2 cellular contexts compared by ENCODE assay signal in the genomic region with DNA sequence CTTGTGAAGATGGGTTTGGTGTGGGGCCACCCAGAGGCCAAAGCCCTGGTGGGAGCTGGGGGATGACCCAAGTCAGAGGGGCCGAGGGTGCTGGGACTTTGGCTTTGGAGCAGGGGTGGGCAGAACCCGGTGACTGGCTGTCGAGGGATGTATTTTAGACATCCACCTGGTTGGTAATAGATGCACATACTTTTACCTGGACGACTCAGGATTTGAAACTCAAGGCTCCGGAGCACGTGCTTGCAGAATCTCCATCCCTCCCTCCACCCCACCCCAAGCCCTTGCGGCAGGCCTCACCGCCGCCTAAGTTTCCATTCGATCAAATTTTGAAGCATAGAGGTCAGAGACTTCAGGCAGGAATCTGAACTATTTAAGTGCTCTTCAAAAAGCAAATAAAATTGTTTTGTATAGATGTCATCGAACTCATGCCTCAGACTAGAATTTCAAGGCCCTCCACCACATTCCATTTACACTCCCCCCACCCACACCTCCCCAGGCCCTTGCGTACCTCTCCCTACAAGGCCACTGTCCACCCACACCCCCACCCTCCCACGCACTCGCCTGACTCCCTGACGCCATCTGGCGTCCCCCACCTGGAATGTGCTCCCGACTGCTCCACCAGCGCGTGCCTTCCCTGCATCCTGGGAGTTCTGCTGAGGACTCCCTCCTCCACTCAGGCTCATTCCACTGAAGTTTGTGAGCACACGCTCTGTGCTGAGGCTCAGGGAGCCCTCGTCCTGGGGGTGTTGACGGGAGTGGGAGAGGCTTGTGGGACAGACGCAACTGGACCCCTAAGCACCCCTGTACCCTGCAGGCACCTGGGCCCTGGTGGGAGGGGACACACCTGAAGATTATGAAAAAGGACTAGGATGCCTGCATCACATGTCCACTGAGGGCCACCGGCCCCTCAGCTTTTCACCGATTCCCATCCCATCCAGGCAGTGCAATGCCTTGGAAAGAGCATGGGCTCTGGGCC.
TF ChIP-seq lines count a peak whose summit lies in the region.

No MANE protein-coding gene starts in this region.

TF ChIP-seq in IMR-90, 13 proteins besides CTCF, POLR2A, EP300 and RAD21:
- peak; percentile 49 for TF ChIP-seq NFE2L2 (IDR thresholded peaks at IDR 0.05; ENCODE audit: low read depth, low read length)
- TF ChIP-seq, protein P1, sequence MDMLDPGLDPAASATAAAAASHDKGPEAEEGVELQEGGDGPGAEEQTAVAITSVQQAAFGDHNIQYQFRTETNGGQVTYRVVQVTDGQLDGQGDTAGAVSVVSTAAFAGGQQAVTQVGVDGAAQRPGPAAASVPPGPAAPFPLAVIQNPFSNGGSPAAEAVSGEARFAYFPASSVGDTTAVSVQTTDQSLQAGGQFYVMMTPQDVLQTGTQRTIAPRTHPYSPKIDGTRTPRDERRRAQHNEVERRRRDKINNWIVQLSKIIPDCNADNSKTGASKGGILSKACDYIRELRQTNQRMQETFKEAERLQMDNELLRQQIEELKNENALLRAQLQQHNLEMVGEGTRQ (IDR thresholded peaks at IDR 0.05; ENCODE audit: low read depth, low read length): peak; percentile 33; the same call in 1 of the 2 replicates
- no peak for TF ChIP-seq RFX5 (IDR thresholded peaks at IDR 0.05; ENCODE audit: low read depth, low read length)
- TF ChIP-seq BHLHE40 (IDR thresholded peaks at IDR 0.05; ENCODE audit: low read depth, low read length): peak; percentile 98
- no peak for TF ChIP-seq RCOR1 (IDR thresholded peaks at IDR 0.05; ENCODE audit: insufficient replicate concordance, low read length)
- TF ChIP-seq MXI1 (IDR thresholded peaks at IDR 0.05; ENCODE audit: borderline replicate concordance, low read depth, low read length): no peak; the same call in 1 of the 2 replicates
- peak; percentile 64 for TF ChIP-seq SMC3 (IDR thresholded peaks at IDR 0.05; ENCODE audit: low read depth, low read length)
- no peak for TF ChIP-seq CEBPB (IDR thresholded peaks at IDR 0.05; ENCODE audit: low read depth, low read length)
- TF ChIP-seq MAZ (IDR thresholded peaks at IDR 0.05; ENCODE audit: borderline replicate concordance, low read depth, low read length): peak; percentile 81; the same call in 1 of the 2 replicates
- TF ChIP-seq, protein P2, sequence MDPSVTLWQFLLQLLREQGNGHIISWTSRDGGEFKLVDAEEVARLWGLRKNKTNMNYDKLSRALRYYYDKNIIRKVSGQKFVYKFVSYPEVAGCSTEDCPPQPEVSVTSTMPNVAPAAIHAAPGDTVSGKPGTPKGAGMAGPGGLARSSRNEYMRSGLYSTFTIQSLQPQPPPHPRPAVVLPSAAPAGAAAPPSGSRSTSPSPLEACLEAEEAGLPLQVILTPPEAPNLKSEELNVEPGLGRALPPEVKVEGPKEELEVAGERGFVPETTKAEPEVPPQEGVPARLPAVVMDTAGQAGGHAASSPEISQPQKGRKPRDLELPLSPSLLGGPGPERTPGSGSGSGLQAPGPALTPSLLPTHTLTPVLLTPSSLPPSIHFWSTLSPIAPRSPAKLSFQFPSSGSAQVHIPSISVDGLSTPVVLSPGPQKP (IDR thresholded peaks at IDR 0.05; ENCODE audit: borderline replicate concordance, low read depth, low read length): no peak
- peak; percentile 56; the same call in 1 of the 2 replicates for TF ChIP-seq FOS (IDR thresholded peaks at IDR 0.05; ENCODE audit: low read depth, low read length)
- TF ChIP-seq CHD1 (IDR thresholded peaks at IDR 0.05; ENCODE audit: low read depth, low read length): 0 out of 2 replicates have a peak, but pooled peaks have one; percentile 19
- no peak for TF ChIP-seq MAFK (IDR thresholded peaks at IDR 0.05; ENCODE audit: low read depth, low read length)

TF ChIP-seq in HepG2, 621 proteins besides CTCF, POLR2A, EP300 and RAD21 (continues in another document):
- TF ChIP-seq THYN1 (CRISPR knock-in tag; IDR thresholded peaks at IDR 0.05; ENCODE audit: borderline replicate concordance, low read depth) (no peak), ZNF17 (CRISPR knock-in tag; IDR thresholded peaks at IDR 0.05) (no peak), ZNF383 (CRISPR knock-in tag; IDR thresholded peaks at IDR 0.05; ENCODE audit: borderline replicate concordance) (no peak), ZNF614 (CRISPR knock-in tag; IDR thresholded peaks at IDR 0.05; ENCODE audit: borderline replicate concordance) (no peak), DR1 (CRISPR knock-in tag; IDR thresholded peaks at IDR 0.05) (no peak), KLF11 (CRISPR knock-in tag; IDR thresholded peaks at IDR 0.05) (no peak), ZFP36 (IDR thresholded peaks at IDR 0.05; ENCODE audit: borderline replicate concordance, low read depth, low read length, partially characterized antibody) (no peak), GZF1 (CRISPR knock-in tag; IDR thresholded peaks at IDR 0.05) (no peak), IKZF4 (CRISPR knock-in tag; IDR thresholded peaks at IDR 0.05; ENCODE audit: borderline replicate concordance, low read depth, not compliant biosample characterization) (no peak), KDM5A (IDR thresholded peaks at IDR 0.05; ENCODE audit: borderline replicate concordance, low read length) (no peak), CENPX (CRISPR knock-in tag; IDR thresholded peaks at IDR 0.05) (no peak), ZNF335 (CRISPR knock-in tag; IDR thresholded peaks at IDR 0.05) (no peak), ZNF713 (CRISPR knock-in tag; IDR thresholded peaks at IDR 0.05) (no peak), PCBP1 (IDR thresholded peaks at IDR 0.05; ENCODE audit: borderline replicate concordance, low read depth, low read length) (0 out of 2 replicates have a peak, but pooled peaks have one; percentile 20), ZNF136 (CRISPR knock-in tag; IDR thresholded peaks at IDR 0.05; ENCODE audit: low read depth) (no peak), EED (CRISPR knock-in tag; IDR thresholded peaks at IDR 0.05) (no peak), ZNF234 (CRISPR knock-in tag; conservative IDR thresholded peaks at IDR 0.05) (no peak), ZNF446 (CRISPR knock-in tag; IDR thresholded peaks at IDR 0.05) (no peak), ZZZ3 (CRISPR knock-in tag; IDR thresholded peaks at IDR 0.05; ENCODE audit: borderline replicate concordance) (no peak), ZFYVE20 (CRISPR knock-in tag; IDR thresholded peaks at IDR 0.05; ENCODE audit: borderline replicate concordance, low read depth) (no peak), NR2F1 (CRISPR knock-in tag; IDR thresholded peaks at IDR 0.05) (peak in 1 of 2 experiments; percentile 76; a peak in 2 of 4 replicates)
- TF ChIP-seq, protein P3, sequence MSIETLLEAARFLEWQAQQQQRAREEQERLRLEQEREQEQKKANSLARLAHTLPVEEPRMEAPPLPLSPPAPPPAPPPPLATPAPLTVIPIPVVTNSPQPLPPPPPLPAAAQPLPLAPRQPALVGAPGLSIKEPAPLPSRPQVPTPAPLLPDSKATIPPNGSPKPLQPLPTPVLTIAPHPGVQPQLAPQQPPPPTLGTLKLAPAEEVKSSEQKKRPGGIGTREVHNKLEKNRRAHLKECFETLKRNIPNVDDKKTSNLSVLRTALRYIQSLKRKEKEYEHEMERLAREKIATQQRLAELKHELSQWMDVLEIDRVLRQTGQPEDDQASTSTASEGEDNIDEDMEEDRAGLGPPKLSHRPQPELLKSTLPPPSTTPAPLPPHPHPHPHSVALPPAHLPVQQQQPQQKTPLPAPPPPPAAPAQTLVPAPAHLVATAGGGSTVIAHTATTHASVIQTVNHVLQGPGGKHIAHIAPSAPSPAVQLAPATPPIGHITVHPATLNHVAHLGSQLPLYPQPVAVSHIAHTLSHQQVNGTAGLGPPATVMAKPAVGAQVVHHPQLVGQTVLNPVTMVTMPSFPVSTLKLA (IDR thresholded peaks at IDR 0.05): 0 out of 2 replicates have a peak, but pooled peaks have one; percentile 36
- TF ChIP-seq, protein P4, sequence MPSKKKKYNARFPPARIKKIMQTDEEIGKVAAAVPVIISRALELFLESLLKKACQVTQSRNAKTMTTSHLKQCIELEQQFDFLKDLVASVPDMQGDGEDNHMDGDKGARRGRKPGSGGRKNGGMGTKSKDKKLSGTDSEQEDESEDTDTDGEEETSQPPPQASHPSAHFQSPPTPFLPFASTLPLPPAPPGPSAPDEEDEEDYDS (CRISPR knock-in tag; IDR thresholded peaks at IDR 0.05): no peak
- TF ChIP-seq, protein P5, sequence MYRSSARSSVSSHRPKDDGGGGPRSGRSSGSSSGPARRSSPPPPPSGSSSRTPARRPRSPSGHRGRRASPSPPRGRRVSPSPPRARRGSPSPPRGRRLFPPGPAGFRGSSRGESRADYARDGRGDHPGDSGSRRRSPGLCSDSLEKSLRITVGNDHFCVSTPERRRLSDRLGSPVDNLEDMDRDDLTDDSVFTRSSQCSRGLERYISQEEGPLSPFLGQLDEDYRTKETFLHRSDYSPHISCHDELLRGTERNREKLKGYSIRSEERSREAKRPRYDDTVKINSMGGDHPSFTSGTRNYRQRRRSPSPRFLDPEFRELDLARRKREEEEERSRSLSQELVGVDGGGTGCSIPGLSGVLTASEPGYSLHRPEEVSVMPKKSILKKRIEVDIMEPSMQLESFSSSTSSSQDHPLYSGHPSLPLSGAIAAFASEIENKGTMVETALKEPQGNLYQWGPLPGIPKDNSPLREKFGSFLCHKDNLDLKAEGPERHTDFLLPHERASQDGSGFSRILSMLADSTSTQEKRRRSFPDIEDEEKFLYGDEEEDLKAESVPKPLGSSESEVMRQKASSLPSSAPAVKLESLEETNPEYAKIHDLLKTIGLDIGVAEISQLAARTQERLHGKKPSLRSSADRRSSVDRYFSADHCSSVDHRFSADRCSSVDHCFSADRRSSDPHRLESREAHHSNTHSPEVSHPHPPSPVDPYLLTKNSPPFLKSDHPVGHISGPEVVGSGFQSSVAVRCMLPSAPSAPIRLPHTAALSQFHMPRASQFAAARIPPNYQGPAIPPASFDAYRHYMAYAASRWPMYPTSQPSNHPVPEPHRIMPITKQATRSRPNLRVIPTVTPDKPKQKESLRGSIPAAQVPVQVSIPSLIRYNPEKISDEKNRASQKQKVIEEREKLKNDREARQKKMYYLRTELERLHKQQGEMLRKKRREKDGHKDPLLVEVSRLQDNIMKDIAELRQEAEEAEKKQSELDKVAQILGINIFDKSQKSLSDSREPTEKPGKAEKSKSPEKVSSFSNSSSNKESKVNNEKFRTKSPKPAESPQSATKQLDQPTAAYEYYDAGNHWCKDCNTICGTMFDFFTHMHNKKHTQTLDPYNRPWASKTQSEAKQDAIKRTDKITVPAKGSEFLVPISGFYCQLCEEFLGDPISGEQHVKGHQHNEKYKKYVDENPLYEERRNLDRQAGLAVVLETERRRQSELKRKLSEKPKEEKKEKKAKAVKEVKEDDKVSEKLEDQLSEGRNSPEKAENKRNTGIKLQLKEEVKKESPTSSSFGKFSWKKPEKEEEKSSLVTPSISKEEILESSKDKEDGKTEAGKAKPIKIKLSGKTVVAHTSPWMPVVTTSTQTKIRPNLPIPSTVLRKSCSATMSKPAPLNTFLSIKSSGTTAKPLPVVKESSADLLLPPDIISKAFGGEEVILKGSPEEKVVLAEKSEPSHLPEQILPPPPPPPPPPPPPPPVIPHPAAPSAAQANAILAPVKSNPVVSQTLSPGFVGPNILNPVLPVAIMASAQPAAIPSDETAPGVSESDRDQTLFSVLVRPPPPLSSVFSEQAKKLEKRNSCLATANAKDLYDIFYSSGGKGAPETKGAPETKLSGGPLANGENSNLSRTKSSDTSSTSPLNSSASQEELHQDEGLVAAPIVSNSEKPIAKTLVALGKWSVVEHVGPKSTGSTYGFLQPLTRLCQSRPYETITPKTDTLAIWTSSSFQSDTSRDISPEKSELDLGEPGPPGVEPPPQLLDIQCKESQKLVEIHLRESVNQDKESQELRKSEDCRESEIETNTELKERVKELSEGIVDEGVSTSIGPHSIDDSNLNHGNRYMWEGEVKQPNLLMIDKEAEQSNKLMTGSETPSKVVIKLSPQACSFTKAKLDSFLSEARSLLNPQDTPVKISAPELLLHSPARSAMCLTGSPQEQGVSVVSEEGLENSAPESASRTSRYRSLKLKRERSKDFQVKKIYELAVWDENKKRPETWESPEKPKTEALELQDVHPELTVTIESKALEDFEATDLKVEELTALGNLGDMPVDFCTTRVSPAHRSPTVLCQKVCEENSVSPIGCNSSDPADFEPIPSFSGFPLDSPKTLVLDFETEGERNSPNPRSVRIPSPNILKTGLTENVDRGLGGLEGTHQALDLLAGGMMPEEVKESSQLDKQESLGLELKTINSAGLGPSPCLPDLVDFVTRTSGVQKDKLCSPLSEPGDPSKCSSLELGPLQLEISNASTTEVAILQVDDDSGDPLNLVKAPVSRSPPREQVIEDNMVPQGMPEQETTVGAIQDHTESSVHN (CRISPR knock-in tag; IDR thresholded peaks at IDR 0.05): no peak
- TF ChIP-seq, protein P6, sequence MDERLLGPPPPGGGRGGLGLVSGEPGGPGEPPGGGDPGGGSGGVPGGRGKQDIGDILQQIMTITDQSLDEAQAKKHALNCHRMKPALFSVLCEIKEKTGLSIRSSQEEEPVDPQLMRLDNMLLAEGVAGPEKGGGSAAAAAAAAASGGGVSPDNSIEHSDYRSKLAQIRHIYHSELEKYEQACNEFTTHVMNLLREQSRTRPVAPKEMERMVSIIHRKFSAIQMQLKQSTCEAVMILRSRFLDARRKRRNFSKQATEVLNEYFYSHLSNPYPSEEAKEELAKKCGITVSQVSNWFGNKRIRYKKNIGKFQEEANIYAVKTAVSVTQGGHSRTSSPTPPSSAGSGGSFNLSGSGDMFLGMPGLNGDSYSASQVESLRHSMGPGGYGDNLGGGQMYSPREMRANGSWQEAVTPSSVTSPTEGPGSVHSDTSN (CRISPR knock-in tag; IDR thresholded peaks at IDR 0.05): no peak
- TF ChIP-seq, protein P7, sequence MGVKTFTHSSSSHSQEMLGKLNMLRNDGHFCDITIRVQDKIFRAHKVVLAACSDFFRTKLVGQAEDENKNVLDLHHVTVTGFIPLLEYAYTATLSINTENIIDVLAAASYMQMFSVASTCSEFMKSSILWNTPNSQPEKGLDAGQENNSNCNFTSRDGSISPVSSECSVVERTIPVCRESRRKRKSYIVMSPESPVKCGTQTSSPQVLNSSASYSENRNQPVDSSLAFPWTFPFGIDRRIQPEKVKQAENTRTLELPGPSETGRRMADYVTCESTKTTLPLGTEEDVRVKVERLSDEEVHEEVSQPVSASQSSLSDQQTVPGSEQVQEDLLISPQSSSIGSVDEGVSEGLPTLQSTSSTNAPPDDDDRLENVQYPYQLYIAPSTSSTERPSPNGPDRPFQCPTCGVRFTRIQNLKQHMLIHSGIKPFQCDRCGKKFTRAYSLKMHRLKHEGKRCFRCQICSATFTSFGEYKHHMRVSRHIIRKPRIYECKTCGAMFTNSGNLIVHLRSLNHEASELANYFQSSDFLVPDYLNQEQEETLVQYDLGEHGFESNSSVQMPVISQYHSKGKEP (CRISPR knock-in tag; IDR thresholded peaks at IDR 0.05): no peak
- TF ChIP-seq, protein P8, sequence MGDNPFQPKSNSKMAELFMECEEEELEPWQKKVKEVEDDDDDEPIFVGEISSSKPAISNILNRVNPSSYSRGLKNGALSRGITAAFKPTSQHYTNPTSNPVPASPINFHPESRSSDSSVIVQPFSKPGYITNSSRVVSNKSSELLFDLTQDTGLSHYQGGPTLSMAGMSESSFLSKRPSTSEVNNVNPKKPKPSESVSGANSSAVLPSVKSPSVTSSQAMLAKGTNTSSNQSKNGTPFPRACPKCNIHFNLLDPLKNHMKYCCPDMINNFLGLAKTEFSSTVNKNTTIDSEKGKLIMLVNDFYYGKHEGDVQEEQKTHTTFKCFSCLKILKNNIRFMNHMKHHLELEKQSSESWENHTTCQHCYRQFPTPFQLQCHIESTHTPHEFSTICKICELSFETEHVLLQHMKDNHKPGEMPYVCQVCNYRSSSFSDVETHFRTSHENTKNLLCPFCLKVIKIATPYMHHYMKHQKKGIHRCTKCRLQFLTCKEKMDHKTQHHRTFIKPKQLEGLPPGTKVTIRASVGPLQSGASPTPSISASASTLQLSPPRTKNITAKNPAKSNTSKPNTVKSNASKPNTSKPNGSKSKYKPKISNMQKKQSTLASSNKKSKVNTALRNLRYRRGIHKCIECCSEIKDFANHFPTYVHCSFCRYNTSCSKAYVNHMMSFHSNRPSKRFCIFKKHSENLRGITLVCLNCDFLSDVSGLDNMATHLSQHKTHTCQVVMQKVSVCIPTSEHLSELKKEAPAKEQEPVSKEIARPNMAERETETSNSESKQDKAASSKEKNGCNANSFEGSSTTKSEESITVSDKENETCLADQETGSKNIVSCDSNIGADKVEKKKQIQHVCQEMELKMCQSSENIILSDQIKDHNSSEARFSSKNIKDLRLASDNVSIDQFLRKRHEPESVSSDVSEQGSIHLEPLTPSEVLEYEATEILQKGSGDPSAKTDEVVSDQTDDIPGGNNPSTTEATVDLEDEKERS (CRISPR knock-in tag; IDR thresholded peaks at IDR 0.05): peak; percentile 37; the same call in 1 of the 2 replicates
